In the genomic region with DNA sequence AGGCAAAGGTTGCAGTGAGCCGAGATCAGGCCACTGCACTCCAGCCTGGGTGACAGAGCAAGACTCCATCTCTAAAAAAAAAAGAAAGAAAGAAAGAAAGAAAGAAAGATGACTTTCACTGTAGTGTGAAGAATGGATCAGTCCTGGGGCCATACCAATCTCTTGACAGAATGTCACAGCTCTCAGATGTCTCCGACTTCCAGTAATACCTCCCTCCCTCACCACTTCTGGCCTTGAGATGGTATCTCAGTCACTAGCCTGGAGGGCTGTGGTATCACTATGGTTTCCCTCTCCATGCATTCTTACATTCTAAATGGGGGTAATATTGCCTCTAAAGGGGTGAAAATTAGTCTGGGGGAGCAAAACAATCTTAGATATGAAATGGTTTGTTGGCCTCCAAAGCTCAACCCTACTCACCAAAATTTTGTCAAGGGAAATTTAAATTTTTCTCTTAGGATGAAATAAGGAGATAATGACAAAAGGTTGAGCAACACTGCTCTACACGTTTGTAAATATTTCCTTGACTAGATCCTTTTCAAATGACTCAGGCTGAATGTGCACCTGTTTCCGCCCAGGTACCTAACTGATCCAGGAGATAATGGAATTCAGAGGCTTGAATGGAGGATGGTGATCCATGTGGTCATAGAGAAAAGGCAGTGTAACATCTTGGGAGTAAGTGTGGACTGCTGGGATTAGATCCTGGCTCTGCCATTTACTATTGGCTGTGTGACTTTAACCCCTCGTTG, we compare ENCODE assay signal across 22 cellular contexts. TPM values are rescaled to one million over a fixed set of nuclear protein-coding genes. Genes with fewer than 3 reads are reported as not detected.
DNase-seq lines count a peak whose midpoint lies in the region; ATAC-seq, FAIRE-seq and TF ChIP-seq lines count a peak whose summit lies in the region.
"Had no signal": no experiment of that assay in that cellular context is flagged by ENCODE, and none has a peak within 500 bp of the region (broad histone marks: within the 10 kb centered on the region; RNA-seq: fewer than 3 reads in every experiment).

No MANE protein-coding gene starts in this region.

- H3K27me3 ChIP-seq in breast epithelium, result no peaks in the 10 kb centered on the region
- no peaks in the 10 kb centered on the region for H3K27me3 ChIP-seq in bronchial epithelial cell (ENCODE audit: control insufficient read depth, insufficient read depth, low read length)

- no TSS peak for BruUV-seq in MCF 10A (replicated peaks; lab: Mats Ljungman, UMichigan)

- no peaks in the 10 kb centered on the region for H3K4me1 ChIP-seq in breast epithelium

- no peak for TF ChIP-seq POLR2A in breast epithelium (IDR thresholded peaks at IDR 0.05)

- POLR2A ChIA-PET in MCF 10A (lab: Yijun Ruan, JAX), result interaction anchor here (0.6 kb wide), 1 partner anchor 88 kb away, joined by 3 read pairs; no protein-coding TSS in a partner anchor
- POLR2A ChIA-PET in naive thymus-derived CD8-positive, alpha-beta T cell (lab: Charles Lee), result no interaction called here

- H3K4me3 Mint-ChIP-seq in MCF 10A (ENCODE audit: unreplicated experiment) (no peak overlapping the region), type B pancreatic cell (no peak overlapping the region)
- H3K4me3 Mint-ChIP-seq in naive thymus-derived CD8-positive, alpha-beta T cell, result no peak overlapping the region
- H3K4me3 Mint-ChIP-seq: CD14-positive monocyte had no signal

- intact Hi-C loops in MCF 10A (cut with micrococcal nuclease) (loop anchor here (5.0 kb wide), 1 partner anchor 100 kb away; no protein-coding TSS in a partner anchor), breast epithelium (cut with DNase I; ENCODE audit: low total_unique reads) (no loop called here), left colon (cut with DNase I, micrococcal nuclease) (no loop called here)

- H3K27me3 Mint-ChIP-seq in MCF 10A (ENCODE audit: insufficient read depth, unreplicated experiment) (no peaks in the 10 kb centered on the region), type B pancreatic cell (peaks cover 25% of the 10 kb centered on the region)
- H3K27me3 Mint-ChIP-seq in naive thymus-derived CD8-positive, alpha-beta T cell, result peaks cover 18 to 33% (median 19%) of the 10 kb centered on the region in 5 donors

- DNase-seq in MCF 10A (ENCODE audit: unreplicated experiment) (peak; percentile 20), breast epithelium (ENCODE audit: low spot score in 2 of 2) (no peak), bronchial epithelial cell (ENCODE audit: low read depth) (peak; percentile 78), left colon (no peak), type B pancreatic cell (ENCODE audit: extremely low spot score, unreplicated experiment) (no peak), hepatic stellate cell (ENCODE audit: low spot score) (no peak)
- DNase-seq in naive thymus-derived CD8-positive, alpha-beta T cell, result no peak
- DNase-seq: 8988T, DMS 273 treated with DMSO at 0.1 percent for 48 hours, GM23248, HCEC 1CT, KBM-7, NCI-H187, NCI-H226, NCI-H524 had no signal

- CTCF ChIA-PET in MCF 10A (lab: Yijun Ruan, JAX), result interaction anchor here (0.5 to 0.7 kb wide), 2 partner anchors 161 to 390 kb away, joined by 3 to 4 read pairs; no protein-coding TSS in a partner anchor

- no peaks in the 10 kb centered on the region for H3K9me3 Mint-ChIP-seq in MCF 10A (ENCODE audit: unreplicated experiment)
- H3K9me3 Mint-ChIP-seq in type B pancreatic cell, result peaks cover 4% of the 10 kb centered on the region
- no peaks in the 10 kb centered on the region for H3K9me3 Mint-ChIP-seq in naive thymus-derived CD8-positive, alpha-beta T cell

- ATAC-seq in left colon, result peak; percentile 35
- no peak for ATAC-seq in naive thymus-derived CD8-positive, alpha-beta T cell
- no peak for ATAC-seq in HG03521 (IDR thresholded peaks at IDR 0.05; ENCODE audit: unreplicated experiment)
- ATAC-seq: GM12878, Panc1, Right ventricle myocardium inferior had no signal

- peak overlapping the region in 1 of 2 donors; percentile 25 for H3K27ac ChIP-seq in breast epithelium
- H3K27ac ChIP-seq: GM23248, SK-N-MC had no signal

- H3K36me3 Mint-ChIP-seq in MCF 10A (ENCODE audit: insufficient read depth, unreplicated experiment), result no peaks in the 10 kb centered on the region
- no peaks in the 10 kb centered on the region for H3K36me3 Mint-ChIP-seq in type B pancreatic cell
- no peaks in the 10 kb centered on the region for H3K36me3 Mint-ChIP-seq in naive thymus-derived CD8-positive, alpha-beta T cell
- H3K36me3 Mint-ChIP-seq: CD14-positive monocyte had no signal

- H3K36me3 ChIP-seq in breast epithelium (no peaks in the 10 kb centered on the region), bronchial epithelial cell (ENCODE audit: control insufficient read depth, insufficient read depth, low read length) (no peaks in the 10 kb centered on the region)

- H3K9me3 ChIP-seq in breast epithelium, result no peaks in the 10 kb centered on the region

- H3K4me1 Mint-ChIP-seq in MCF 10A (ENCODE audit: insufficient read depth, unreplicated experiment) (peaks cover 14% of the 10 kb centered on the region), type B pancreatic cell (ENCODE audit: unreplicated experiment) (no peaks in the 10 kb centered on the region)
- no peaks in the 10 kb centered on the region for H3K4me1 Mint-ChIP-seq in naive thymus-derived CD8-positive, alpha-beta T cell

- FAIRE-seq in bronchial epithelial cell (lab: Jason Lieb, UNC), result peak; percentile 23
- FAIRE-seq: GM12878, GM19239 had no signal

- H3K27ac Mint-ChIP-seq in MCF 10A (ENCODE audit: low read depth, unreplicated experiment) (no peak overlapping the region), type B pancreatic cell (peak overlapping the region; percentile 24)
- no peak overlapping the region for H3K27ac Mint-ChIP-seq in naive thymus-derived CD8-positive, alpha-beta T cell

- H3K4me3 ChIP-seq in breast epithelium (no peak overlapping the region), bronchial epithelial cell (ENCODE audit: low read depth, low read length) (no peak overlapping the region)
- H3K4me3 ChIP-seq: GM12878, GM23248, SK-N-MC had no signal

- TF ChIP-seq CTCF in MCF 10A (IDR thresholded peaks at IDR 0.05; ENCODE audit: unreplicated experiment), result no peak
- no peak for TF ChIP-seq CTCF in breast epithelium (IDR thresholded peaks at IDR 0.05)
- TF ChIP-seq CTCF in bronchial epithelial cell (IDR thresholded peaks at IDR 0.05; ENCODE audit: insufficient read depth, low read length, severe bottlenecking), result no peak
- no peak for TF ChIP-seq CTCF in type B pancreatic cell (conservative IDR thresholded peaks at IDR 0.05)

RNA-seq across cellular contexts. Expression of gene SPRED2, which starts 19.9 kb away (rescaled TPM):
- total RNA-seq in MCF 10A (2022), result 38.1 and 38.6 TPM in 2 replicates
- total RNA-seq in breast epithelium, result 10 to 100 TPM; 14.6 to 25.2 (median 25.2) TPM
- 2.4 and 3.4 TPM in 2 replicates for total RNA-seq in bronchial epithelial cell
- total RNA-seq in left colon, result 10 to 100 TPM; 41.5 to 57.0 TPM
- total RNA-seq in type B pancreatic cell (ENCODE audit: low replicate concordance), result 38.9 and 43.0 TPM in 2 replicates
- total RNA-seq in naive thymus-derived CD8-positive, alpha-beta T cell, result under 1 TPM; 0.23 to 0.33 TPM
- under 1 TPM in 2 of 3 donors, not detected in 1; 0.17 to 0.57 TPM for polyA plus RNA-seq in naive thymus-derived CD8-positive, alpha-beta T cell

Comparison
In these comparisons a context has a peak if more than half of its experiments do, and no peak if none do; other contexts are left out.
1. DNase-seq: peak in MCF 10A (single experiment) and bronchial epithelial cell (single experiment); none in breast epithelium (0 of 2), left colon (0 of 2), type B pancreatic cell (single experiment), naive thymus-derived CD8-positive, alpha-beta T cell (0 of 10) and hepatic stellate cell (single experiment).